In genomic region chr16:58036943-58037342, GRCh38 we compare ENCODE assay signal across 17 cellular contexts.
"Had no signal": no experiment of that assay in that cellular context is flagged by ENCODE, and none has a peak within 500 bp of the region (broad histone marks: within the 10 kb centered on the region; RNA-seq: fewer than 3 reads in every experiment).

No MANE protein-coding gene starts in this region.

- H3K27me3 Mint-ChIP-seq: dendritic cell treated with granulocyte-macrophage colony-stimulating factor and Interleukin-4, amounts not matched to agents 40 ng/mL and 50 ng/mL, for 4 days; effector memory CD8-positive, alpha-beta T cell; naive thymus-derived CD4-positive, alpha-beta T cell; type B pancreatic cell had no signal

- ATAC-seq: effector memory CD8-positive, alpha-beta T cell; heart left ventricle; naive thymus-derived CD4-positive, alpha-beta T cell; right cardiac atrium had no signal

- H3K27me3 ChIP-seq: esophagus squamous epithelium, heart left ventricle, ovary, uterus had no signal

- FAIRE-seq: colon, islet of Langerhans had no signal

- H3K9me3 ChIP-seq: esophagus squamous epithelium, heart left ventricle, ovary, uterus had no signal

- H3K36me3 ChIP-seq: ovary, uterus had no signal

- H3K27ac ChIP-seq: esophagus squamous epithelium, ovary, uterus had no signal

- H3K4me1 Mint-ChIP-seq: naive thymus-derived CD4-positive, alpha-beta T cell had no signal

- DNase-seq: effector memory CD8-positive, alpha-beta T cell; esophagus squamous epithelium; foreskin fibroblast; hypothalamus; kidney glomerular epithelial cell; naive thymus-derived CD4-positive, alpha-beta T cell; ovary; right cardiac atrium; stimulated activated CD4-positive, alpha-beta T cell treated with anti-CD3 and anti-CD28 coated beads, Interleukin-2, amount 100 ng/mL, for 48 hours; stimulated activated naive CD4-positive, alpha-beta T cell treated with Interleukin-2 at 50 U/mL for 16 hours; uterus had no signal

- H3K36me3 Mint-ChIP-seq: naive thymus-derived CD4-positive, alpha-beta T cell had no signal

- H3K4me3 Mint-ChIP-seq: dendritic cell treated with granulocyte-macrophage colony-stimulating factor and Interleukin-4, amounts not matched to agents 40 ng/mL and 50 ng/mL, for 4 days; effector memory CD8-positive, alpha-beta T cell; naive thymus-derived CD4-positive, alpha-beta T cell; type B pancreatic cell had no signal

- H3K4me2 ChIP-seq: smooth muscle cell had no signal

- H3K27ac Mint-ChIP-seq: dendritic cell treated with granulocyte-macrophage colony-stimulating factor and Interleukin-4, amounts not matched to agents 40 ng/mL and 50 ng/mL, for 4 days; effector memory CD8-positive, alpha-beta T cell; naive thymus-derived CD4-positive, alpha-beta T cell; type B pancreatic cell had no signal

- H3K9me3 Mint-ChIP-seq: dendritic cell treated with granulocyte-macrophage colony-stimulating factor and Interleukin-4, amounts not matched to agents 40 ng/mL and 50 ng/mL, for 4 days; effector memory CD8-positive, alpha-beta T cell; naive thymus-derived CD4-positive, alpha-beta T cell; type B pancreatic cell had no signal

- H3K4me3 ChIP-seq: esophagus squamous epithelium, heart left ventricle, ovary, smooth muscle cell, uterus had no signal

- H3K4me1 ChIP-seq: uterus had no signal
